In the genomic region with DNA sequence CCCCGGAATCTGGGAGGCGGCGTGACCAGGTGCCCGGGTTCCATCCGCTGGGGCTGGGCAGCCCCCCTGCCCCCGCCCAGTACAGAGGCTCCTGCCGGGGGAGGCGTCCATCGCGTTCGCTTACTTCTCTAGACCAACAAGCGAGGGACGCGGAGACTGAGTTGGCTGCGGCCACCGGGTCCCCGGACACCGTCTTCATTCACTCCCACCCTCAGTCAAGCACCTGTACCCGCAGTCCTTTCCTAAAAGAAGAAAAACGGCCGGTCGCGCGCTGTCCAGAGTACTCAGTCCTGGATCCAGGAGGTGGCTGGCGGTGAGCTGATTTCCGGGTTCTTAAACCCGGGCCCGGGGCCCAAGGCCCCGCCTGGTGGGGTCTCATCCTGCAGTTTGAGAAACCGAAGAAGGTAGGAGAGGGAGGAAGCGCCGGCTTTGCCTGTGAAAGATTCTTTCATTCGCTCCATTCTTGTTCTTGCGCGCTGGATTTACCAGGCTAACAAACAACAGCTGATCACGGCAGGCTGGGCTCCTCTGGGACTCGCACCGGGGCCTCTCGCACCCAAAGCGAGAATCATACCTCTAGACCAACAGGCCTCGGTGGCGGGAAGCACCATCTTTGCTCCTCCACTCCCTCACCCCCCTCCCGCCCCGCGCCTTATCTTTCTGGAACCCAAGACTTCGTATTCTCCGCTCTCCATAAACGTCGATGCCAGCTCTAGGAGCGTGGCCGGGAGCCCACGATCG, we compare ENCODE assay signal across 10 cellular contexts. TPM values are rescaled to one million over a fixed set of nuclear protein-coding genes. Genes with fewer than 3 reads are reported as not detected.
DNase-seq lines count a peak whose midpoint lies in the region; ATAC-seq and TF ChIP-seq lines count a peak whose summit lies in the region.
"Had no signal": no experiment of that assay in that cellular context is flagged by ENCODE, and none has a peak within 500 bp of the region (broad histone marks: within the 10 kb centered on the region; RNA-seq: fewer than 3 reads in every experiment).

No MANE protein-coding gene starts in this region.

- H3K4me1 Mint-ChIP-seq in activated naive CD4-positive, alpha-beta T cell treated with anti-CD3 and anti-CD28 coated beads, Interleukin-2, amount 10 ng/mL, durations not matched to agents 7 days and 5 days: peaks cover 44% of the 10 kb centered on the region
- H3K4me1 Mint-ChIP-seq in mesothelial cell of epicardium: peaks cover 21% of the 10 kb centered on the region

- H3K9me3 Mint-ChIP-seq in activated naive CD4-positive, alpha-beta T cell treated with anti-CD3 and anti-CD28 coated beads, Interleukin-2, amount 10 ng/mL, durations not matched to agents 7 days and 5 days: no peaks in the 10 kb centered on the region
- no peaks in the 10 kb centered on the region for H3K9me3 Mint-ChIP-seq in mesothelial cell of epicardium

- peak overlapping the region; percentile 43 for H3K4me3 Mint-ChIP-seq in activated naive CD4-positive, alpha-beta T cell treated with anti-CD3 and anti-CD28 coated beads, Interleukin-2, amount 10 ng/mL, durations not matched to agents 7 days and 5 days
- H3K4me3 Mint-ChIP-seq in mesothelial cell of epicardium: no peak overlapping the region

- H3K36me3 Mint-ChIP-seq in activated naive CD4-positive, alpha-beta T cell treated with anti-CD3 and anti-CD28 coated beads, Interleukin-2, amount 10 ng/mL, durations not matched to agents 7 days and 5 days: peaks cover 4% of the 10 kb centered on the region
- H3K36me3 Mint-ChIP-seq in mesothelial cell of epicardium: no peaks in the 10 kb centered on the region

- CTCF ChIA-PET in activated naive CD4-positive, alpha-beta T cell treated with anti-CD3 and anti-CD28 coated beads, Interleukin-2, amount 10 ng/mL, durations not matched to agents 7 days and 5 days (lab: Charles Lee): interaction anchor here (1.0 to 1.5 kb wide), 6 partner anchors 9 to 139 kb away, joined by 3 to 5 read pairs (median 3); no protein-coding TSS in a partner anchor

- peaks cover 86% of the 10 kb centered on the region for H3K27me3 Mint-ChIP-seq in activated naive CD4-positive, alpha-beta T cell treated with anti-CD3 and anti-CD28 coated beads, Interleukin-2, amount 10 ng/mL, durations not matched to agents 7 days and 5 days
- H3K27me3 Mint-ChIP-seq in mesothelial cell of epicardium (ENCODE audit: low read depth): peaks cover 70% of the 10 kb centered on the region

- peak overlapping the region; percentile 49 for H3K27ac Mint-ChIP-seq in activated naive CD4-positive, alpha-beta T cell treated with anti-CD3 and anti-CD28 coated beads, Interleukin-2, amount 10 ng/mL, durations not matched to agents 7 days and 5 days
- H3K27ac Mint-ChIP-seq in mesothelial cell of epicardium: no peak overlapping the region

- DNase-seq in stimulated activated CD4-positive, alpha-beta T cell treated with anti-CD3 and anti-CD28 coated beads, Interleukin-15, amount 100 ng/mL, for 24 hours: peak; percentile 46
- DNase-seq in stimulated activated CD4-positive, alpha-beta T cell treated with anti-CD3 and anti-CD28 coated beads, Interleukin-2, amount 100 ng/mL, for 48 hours: no peak
- DNase-seq in activated naive CD4-positive, alpha-beta T cell treated with anti-CD3 and anti-CD28 coated beads, Interleukin-2, amount 10 ng/mL, durations not matched to agents 7 days and 5 days: peak; percentile 42
- no peak for DNase-seq in left colon
- no peak for DNase-seq in mesenteric fat pad (ENCODE audit: low spot score)
- no peak for DNase-seq in mesothelial cell of epicardium (ENCODE audit: low spot score in 2 of 2, unreplicated experiment in 2 of 2)
- no peak for DNase-seq in NCI-H187 (lab: John Stamatoyannopoulos, UW)
- no peak for DNase-seq in substantia nigra (lab: John Stamatoyannopoulos, UW)
- DNase-seq: DND-41 had no signal

- ATAC-seq in left colon: peak; percentile 34

- intact Hi-C loops in left colon (cut with DNase I, micrococcal nuclease): no loop called here

- TF ChIP-seq CTCF in mesothelial cell of epicardium (IDR thresholded peaks at IDR 0.05; ENCODE audit: unreplicated experiment): no peak

- H3K27ac ChIP-seq in substantia nigra (ENCODE audit: low read depth, low read length, poor library complexity, severe bottlenecking): no peak overlapping the region
- H3K27ac ChIP-seq: epithelial cell of prostate had no signal

RNA-seq across cellular contexts. Expression of a gene that starts 17.4 kb away (rescaled TPM):
- not detected for total RNA-seq in left colon
- not detected for total RNA-seq in mesenteric fat pad
- not detected in 3 replicates for total RNA-seq in mesothelial cell of epicardium

RNA-seq across cellular contexts. Expression of a gene that starts 35.8 kb away (rescaled TPM):
- total RNA-seq in left colon: 10 to 100 TPM; 12.3 to 13.8 TPM
- 6.0 TPM for total RNA-seq in mesenteric fat pad
- total RNA-seq in mesothelial cell of epicardium: 12.2 to 13.4 TPM (median 12.7 TPM) in 3 replicates

RNA-seq across cellular contexts. Expression of a gene that starts 58.2 kb away (rescaled TPM):
- total RNA-seq in left colon (1 to 10 TPM; 8.2 to 9.6 TPM), mesenteric fat pad (6.1 TPM), mesothelial cell of epicardium (15.4 to 16.7 TPM (median 16.0 TPM) in 3 replicates)

Comparison
In these comparisons a context has a peak if more than half of its experiments do, and no peak if none do; other contexts are left out.
1. DNase-seq: peak in stimulated activated CD4-positive, alpha-beta T cell treated with anti-CD3 and anti-CD28 coated beads, Interleukin-15, amount 100 ng/mL, for 24 hours (single experiment) and activated naive CD4-positive, alpha-beta T cell treated with anti-CD3 and anti-CD28 coated beads, Interleukin-2, amount 10 ng/mL, durations not matched to agents 7 days and 5 days (single experiment); none in stimulated activated CD4-positive, alpha-beta T cell treated with anti-CD3 and anti-CD28 coated beads, Interleukin-2, amount 100 ng/mL, for 48 hours (0 of 2), left colon (0 of 2), mesenteric fat pad (single experiment), mesothelial cell of epicardium (0 of 2), NCI-H187 (0 of 2) and substantia nigra (0 of 49).